ENCODE assay signal across 16 cellular contexts in genomic region chr4:58191086-58191485, GRCh38.
DNase-seq lines count a peak whose midpoint lies in the region; ATAC-seq and TF ChIP-seq lines count a peak whose summit lies in the region.
"Had no signal": no experiment of that assay in that cellular context is flagged by ENCODE, and none has a peak within 500 bp of the region (broad histone marks: within the 10 kb centered on the region; RNA-seq: fewer than 3 reads in every experiment).

No MANE protein-coding gene starts in this region.

- H4K8ac ChIP-seq in mesendoderm (ENCODE audit: low read depth, low read length): no peak overlapping the region

- WGBS in mesendoderm (ENCODE audit: extremely low coverage, insufficient coverage, low lambda C conversion rate): no CpG with 5 or more reads among the region's 5 CpGs

- H3K27me3 Mint-ChIP-seq in WTC11 (ENCODE audit: low read depth): peaks cover 2% of the 10 kb centered on the region; the same call in 1 of the 2 replicates
- H3K27me3 Mint-ChIP-seq: CD8-positive, alpha-beta memory T cell; IgD-negative memory B cell had no signal

- no peak overlapping the region for H3K4me2 ChIP-seq in mesendoderm (ENCODE audit: low read length)
- H3K4me2 ChIP-seq: BLaER1 had no signal

- H2BK15ac ChIP-seq in mesendoderm (replicated peaks; ENCODE audit: low read depth): no peak overlapping the region

- H3K9ac ChIP-seq in mesendoderm (ENCODE audit: low read length): no peak overlapping the region
- H3K9ac ChIP-seq: BLaER1 had no signal

- H2AK5ac ChIP-seq in mesendoderm (ENCODE audit: low read length): no peak overlapping the region

- H3K79me2 ChIP-seq in mesendoderm (ENCODE audit: control insufficient read depth, insufficient read depth, low read length): no peaks in the 10 kb centered on the region

- POLR2A ChIA-PET in WTC11 (lab: Charles Lee): interaction anchor here (0.5 kb wide), 1 partner anchor 227 kb away, joined by 3 read pairs; no protein-coding TSS in a partner anchor

- peaks cover 20% of the 10 kb centered on the region for H3K4me1 Mint-ChIP-seq in WTC11
- H3K4me1 Mint-ChIP-seq: CD8-positive, alpha-beta memory T cell; IgD-negative memory B cell had no signal

- no peak overlapping the region for H3K27ac Mint-ChIP-seq in WTC11
- H3K27ac Mint-ChIP-seq: CD8-positive, alpha-beta memory T cell; IgD-negative memory B cell had no signal

- peak; percentile 59 for DNase-seq in NCI-H345 (lab: John Stamatoyannopoulos, UW)
- no peak for DNase-seq in NCI-H345 treated with DMSO at 0.1 percent for 48 hours (lab: John Stamatoyannopoulos, UW; ENCODE audit: unreplicated experiment)
- DNase-seq in HT1080 (ENCODE audit: low read depth): peak; percentile 1
- DNase-seq in WTC11 (ENCODE audit: low spot score): no peak
- DNase-seq in mesendoderm: no peak
- DNase-seq in iPS-NIHi7 (ENCODE audit: extremely low spot score): no peak
- no peak for DNase-seq in COLO829 (ENCODE audit: low spot score)
- DNase-seq: 8988T; AML-193; Calu3; CD8-positive, alpha-beta memory T cell; DMS 273 treated with DMSO at 0.1 percent for 48 hours had no signal

- ATAC-seq in WTC11 (peak; percentile 44), HG03135 (IDR thresholded peaks at IDR 0.05; ENCODE audit: unreplicated experiment) (no peak)
- ATAC-seq: HCT116 had no signal

- no peak overlapping the region for H3K4me3 Mint-ChIP-seq in WTC11
- H3K4me3 Mint-ChIP-seq: CD8-positive, alpha-beta memory T cell; IgD-negative memory B cell had no signal

- H3K4me1 ChIP-seq in mesendoderm (ENCODE audit: control insufficient read depth, low read depth, low read length): no peaks in the 10 kb centered on the region
- H3K4me1 ChIP-seq: BLaER1 had no signal

- no peak for TF ChIP-seq CTCF in WTC11 (IDR thresholded peaks at IDR 0.05)

- CTCF ChIA-PET in WTC11 (lab: Charles Lee): no interaction called here

- H3K56ac ChIP-seq in mesendoderm (ENCODE audit: low read length): no peak overlapping the region

- no peak overlapping the region for H4K5ac ChIP-seq in mesendoderm (ENCODE audit: low read length)

- no peaks in the 10 kb centered on the region for H3K79me1 ChIP-seq in mesendoderm (ENCODE audit: low read length)

- H3K27me3 ChIP-seq in mesendoderm (ENCODE audit: insufficient read depth, low read length, poor library complexity): no peaks in the 10 kb centered on the region
- H3K27me3 ChIP-seq: BLaER1 had no signal

- H3K9me3 Mint-ChIP-seq in WTC11: peaks cover 25% of the 10 kb centered on the region

- peak overlapping the region; percentile 27 for H2BK5ac ChIP-seq in mesendoderm (ENCODE audit: low read length)

- no peak overlapping the region for H3K23ac ChIP-seq in mesendoderm (ENCODE audit: low read length)

- no peaks in the 10 kb centered on the region for H3K36me3 ChIP-seq in mesendoderm (ENCODE audit: control insufficient read depth, insufficient read depth, low read length)
- H3K36me3 ChIP-seq: BLaER1 had no signal

- H3K36me3 Mint-ChIP-seq in WTC11: 0 out of 2 replicates have a peak, but pooled peaks cover 3% of the 10 kb centered on the region
- H3K36me3 Mint-ChIP-seq: CD8-positive, alpha-beta memory T cell; IgD-negative memory B cell had no signal

- no peak overlapping the region for H2BK120ac ChIP-seq in mesendoderm (ENCODE audit: low read depth, low read length)

- no peak overlapping the region for H3K27ac ChIP-seq in mesendoderm (ENCODE audit: low read depth, low read length)
- H3K27ac ChIP-seq: BLaER1 had no signal

- H3K4me3 ChIP-seq in mesendoderm (ENCODE audit: low read length): no peak overlapping the region
- H3K4me3 ChIP-seq: BLaER1 had no signal

- peak overlapping the region; percentile 71 for H3K18ac ChIP-seq in mesendoderm (ENCODE audit: low read length)

- H3K4ac ChIP-seq in mesendoderm (ENCODE audit: low read depth, low read length): no peak overlapping the region

TF ChIP-seq in WTC11, 78 proteins besides CTCF, POLR2A, EP300 and RAD21:
- TF ChIP-seq NFE2L1 (CRISPR knock-in tag; IDR thresholded peaks at IDR 0.05) (no peak), ZNF532 (CRISPR knock-in tag; IDR thresholded peaks at IDR 0.05; ENCODE audit: borderline replicate concordance) (no peak), ZSCAN18 (CRISPR knock-in tag; IDR thresholded peaks at IDR 0.05) (no peak), RORB (CRISPR knock-in tag; IDR thresholded peaks at IDR 0.05) (no peak), CREM (CRISPR knock-in tag; IDR thresholded peaks at IDR 0.05) (no peak), USF2 (CRISPR knock-in tag; IDR thresholded peaks at IDR 0.05) (no peak), ZNF232 (CRISPR knock-in tag; IDR thresholded peaks at IDR 0.05) (no peak)

Comparison
In these comparisons a context has a peak if more than half of its experiments do, and no peak if none do; other contexts are left out.
1. DNase-seq: peak in NCI-H345 (single experiment) and HT1080 (single experiment); none in NCI-H345 treated with DMSO at 0.1 percent for 48 hours (single experiment), WTC11 (single experiment), mesendoderm (single experiment), iPS-NIHi7 (single experiment) and COLO829 (single experiment).